In the genomic region with DNA sequence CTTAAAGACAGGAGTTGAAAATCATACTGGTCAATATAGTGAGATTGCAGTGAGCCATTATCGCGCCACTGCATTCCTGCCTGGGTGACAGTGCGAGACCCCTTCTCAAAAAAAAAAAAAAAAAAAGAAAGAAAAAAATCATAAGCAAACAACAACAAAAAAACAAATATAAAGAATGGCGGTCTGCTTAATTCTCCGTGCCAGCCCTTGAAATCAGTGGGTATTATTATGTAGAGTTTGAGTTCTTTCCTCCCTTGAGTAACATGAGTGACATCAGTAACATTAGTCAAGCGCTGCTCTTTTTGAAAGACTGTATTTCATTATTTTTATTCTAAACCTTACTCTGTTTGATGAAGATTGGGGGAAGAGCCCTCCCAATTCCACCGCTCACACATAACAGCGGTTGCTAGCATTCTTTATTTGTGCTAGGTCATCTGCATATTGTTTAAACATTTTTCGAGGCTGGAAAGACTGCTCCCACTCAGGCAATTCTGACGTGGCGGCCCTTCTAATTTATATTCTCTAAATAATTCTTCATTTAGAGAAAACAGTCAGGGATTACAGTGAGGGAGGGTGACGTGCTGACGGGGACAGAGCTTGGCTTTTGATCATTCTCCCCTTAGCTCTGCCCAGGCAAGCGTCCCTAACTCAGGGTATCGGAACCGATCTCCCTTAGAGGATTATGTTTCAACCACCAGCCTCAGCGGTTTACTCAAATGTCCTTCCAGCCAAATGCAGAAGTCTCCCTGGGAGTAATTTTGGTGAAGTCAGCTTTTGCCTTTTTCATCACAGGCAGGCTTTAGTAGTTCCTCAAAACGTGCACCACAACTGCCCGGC, we compare ENCODE assay signal across 7 cellular contexts. TPM values are rescaled to one million over a fixed set of nuclear protein-coding genes. Genes with fewer than 3 reads are reported as not detected.
DNase-seq lines count a peak whose midpoint lies in the region; ATAC-seq and TF ChIP-seq lines count a peak whose summit lies in the region.

No MANE protein-coding gene starts in this region.

- no peaks in the 10 kb centered on the region for H3K27me3 ChIP-seq in liver (ENCODE audit: control insufficient read depth in 4 of 4, insufficient read depth in 4 of 4, low read length in 3 of 4)

- H3K4me1 ChIP-seq in liver (ENCODE audit: control insufficient read depth in 4 of 4, insufficient read depth in 4 of 4, low read length in 3 of 4) = peaks cover 0 to 19% (median 9%) of the 10 kb centered on the region in 4 donors

- H3K36me3 ChIP-seq in liver (ENCODE audit: control insufficient read depth in 4 of 4, insufficient read depth in 3 of 4, low read depth in 1 of 4, low read length in 3 of 4) = no peaks in the 10 kb centered on the region

- ATAC-seq in GM19023 (IDR thresholded peaks at IDR 0.05; ENCODE audit: unreplicated experiment) (peak; percentile 14), HG03469 (IDR thresholded peaks at IDR 0.05; ENCODE audit: unreplicated experiment) (peak; percentile 12), HG02970 (IDR thresholded peaks at IDR 0.05; ENCODE audit: low FRiP score, unreplicated experiment) (no peak)

- no peaks in the 10 kb centered on the region for H3K9me3 ChIP-seq in liver (ENCODE audit: control insufficient read depth in 4 of 4, low read length in 3 of 4)

- peak overlapping the region; percentile 95 to 99 for H3K27ac ChIP-seq in liver (ENCODE audit: low read depth in 1 of 2, low read length in 2 of 2)

- H3K4me3 Mint-ChIP-seq in stimulated activated naive CD8-positive, alpha-beta T cell treated with anti-CD3 and anti-CD28 coated beads, Interleukin-15, Interleukin-2, amounts not matched to agents 100 ng/mL and 50 ng/mL, for 24 hours = peak overlapping the region; percentile 86

- WGBS in liver = 21% methylated on average over 19 of the region's 19 CpGs

- no peaks in the 10 kb centered on the region for H3K9me3 Mint-ChIP-seq in stimulated activated naive CD8-positive, alpha-beta T cell treated with anti-CD3 and anti-CD28 coated beads, Interleukin-15, Interleukin-2, amounts not matched to agents 100 ng/mL and 50 ng/mL, for 24 hours

- H3K4me1 Mint-ChIP-seq in stimulated activated naive CD8-positive, alpha-beta T cell treated with anti-CD3 and anti-CD28 coated beads, Interleukin-15, Interleukin-2, amounts not matched to agents 100 ng/mL and 50 ng/mL, for 24 hours (ENCODE audit: low read depth) = peaks cover 39% of the 10 kb centered on the region

- peaks cover 14% of the 10 kb centered on the region for H3K36me3 Mint-ChIP-seq in stimulated activated naive CD8-positive, alpha-beta T cell treated with anti-CD3 and anti-CD28 coated beads, Interleukin-15, Interleukin-2, amounts not matched to agents 100 ng/mL and 50 ng/mL, for 24 hours (ENCODE audit: low read depth)

- TF ChIP-seq RAD21 in liver (IDR thresholded peaks at IDR 0.05) = no peak

- peak overlapping the region; percentile 96 for H3K27ac Mint-ChIP-seq in stimulated activated naive CD8-positive, alpha-beta T cell treated with anti-CD3 and anti-CD28 coated beads, Interleukin-15, Interleukin-2, amounts not matched to agents 100 ng/mL and 50 ng/mL, for 24 hours

- no peak for TF ChIP-seq CTCF in cardiac fibroblast (IDR thresholded peaks at IDR 0.05; ENCODE audit: low read depth, low read length)
- no peak for TF ChIP-seq CTCF in liver (IDR thresholded peaks at IDR 0.05; ENCODE audit: low read depth, low read length, missing input control)

- no peaks in the 10 kb centered on the region for H3K27me3 Mint-ChIP-seq in stimulated activated naive CD8-positive, alpha-beta T cell treated with anti-CD3 and anti-CD28 coated beads, Interleukin-15, Interleukin-2, amounts not matched to agents 100 ng/mL and 50 ng/mL, for 24 hours

- DNase-seq in SIG-M5 treated with dmso at 0.1 percent for 504 hours (lab: John Stamatoyannopoulos, UW; ENCODE audit: unreplicated experiment) (peak; percentile 95), cardiac fibroblast (ENCODE audit: low read depth in 2 of 2) (no peak)

- peak overlapping the region; percentile 82 to 89 for H3K4me3 ChIP-seq in cardiac fibroblast (replicated peaks in 1 of 2; ENCODE audit: low read depth in 2 of 2, low read length in 2 of 2)
- H3K4me3 ChIP-seq in liver (ENCODE audit: low read depth in 1 of 3, low read length in 3 of 3) = peak overlapping the region; percentile 63 to 87 (median 76)

- H3K9ac ChIP-seq in liver (ENCODE audit: low read depth in 1 of 2, low read length in 2 of 2) = peak overlapping the region; percentile 92 to 96

TF ChIP-seq in liver, 16 proteins besides CTCF, POLR2A, EP300 and RAD21:
- TF ChIP-seq YY1 (IDR thresholded peaks at IDR 0.05) = no peak
- TF ChIP-seq, protein P1, sequence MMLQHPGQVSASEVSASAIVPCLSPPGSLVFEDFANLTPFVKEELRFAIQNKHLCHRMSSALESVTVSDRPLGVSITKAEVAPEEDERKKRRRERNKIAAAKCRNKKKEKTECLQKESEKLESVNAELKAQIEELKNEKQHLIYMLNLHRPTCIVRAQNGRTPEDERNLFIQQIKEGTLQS (IDR thresholded peaks at IDR 0.05) = peak; percentile 28

RNA-seq across cellular contexts. Expression of a gene that starts 0.9 kb away (rescaled TPM):
- total RNA-seq in liver = 10 to 100 TPM; 64.8 to 77.7 TPM
- 10 to 100 TPM; 20.6 to 60.1 TPM for polyA plus RNA-seq in liver

RNA-seq across cellular contexts. Expression of a gene that starts 44.9 kb away (rescaled TPM):
- total RNA-seq in liver = 10 to 100 TPM in 1 of 2 donors, 1 to 10 TPM in 1; 6.8 to 33.7 TPM
- polyA plus RNA-seq in liver = 10 to 100 TPM; 49.8 to 56.1 TPM
